22 cellular contexts compared by ENCODE assay signal in genomic region chr15:83516935-83517334, GRCh38.
DNase-seq lines count a peak whose midpoint lies in the region; ATAC-seq, FAIRE-seq and TF ChIP-seq lines count a peak whose summit lies in the region.
"Had no signal": no experiment of that assay in that cellular context is flagged by ENCODE, and none has a peak within 500 bp of the region (broad histone marks: within the 10 kb centered on the region; RNA-seq: fewer than 3 reads in every experiment).

No MANE protein-coding gene starts in this region.

- CTCF ChIA-PET in MCF 10A (lab: Yijun Ruan, JAX) (no interaction called here), RWPE1 (lab: Yijun Ruan, JAX) (no interaction called here)

- no peaks in the 10 kb centered on the region for H3K9me3 ChIP-seq in breast epithelium
- H3K9me3 ChIP-seq: left ventricle myocardium inferior had no signal

- H3K27ac ChIP-seq in breast epithelium (no peak overlapping the region), RWPE1 (no peak overlapping the region)
- H3K27ac ChIP-seq: BLaER1 treated with 17β-estradiol and CSF1 and Interleukin-3, amounts not matched to agents 10 nM and 100 nM; KMS-11; left ventricle myocardium inferior; VCaP had no signal

- intact Hi-C loops in MCF 10A (cut with micrococcal nuclease) (no loop called here), breast epithelium (cut with DNase I; ENCODE audit: low total_unique reads) (no loop called here)

- H3K9me3 Mint-ChIP-seq in MCF 10A (ENCODE audit: unreplicated experiment): no peaks in the 10 kb centered on the region
- H3K9me3 Mint-ChIP-seq: activated naive CD4-positive, alpha-beta T cell treated with anti-CD3 and anti-CD28 coated beads, Interleukin-2, amount 10 ng/mL, durations not matched to agents 7 days and 5 days had no signal

- no peak for TF ChIP-seq POLR2A in breast epithelium (IDR thresholded peaks at IDR 0.05)

- DNase-seq in MCF 10A (ENCODE audit: unreplicated experiment) (peak; percentile 9), breast epithelium (ENCODE audit: low spot score in 2 of 2) (no peak), RWPE1 (ENCODE audit: low spot score) (peak; percentile 30), fibroblast of pulmonary artery (ENCODE audit: low read depth) (peak; percentile 8), urothelium cell line (ENCODE audit: low spot score) (peak; percentile 52), middle frontal gyrus (ENCODE audit: extremely low spot score, low spot score) (no peak)
- DNase-seq in activated CD8-positive, alpha-beta memory T cell treated with anti-CD3 and anti-CD28 coated beads for 24 hours: no peak
- DNase-seq: 8988T; activated CD4-positive, alpha-beta T cell treated with anti-CD3 and anti-CD28 coated beads, Interleukin-2, amount 50 U/mL, for 4 hours; activated naive CD4-positive, alpha-beta T cell treated with anti-CD3 and anti-CD28 coated beads, Interleukin-2, amount 10 ng/mL, durations not matched to agents 7 days and 5 days; activated T-cell treated with anti-CD3 and anti-CD28 coated beads, Interleukin-2, amount 50 U/mL, for 1 hour; cortex of kidney; left ventricle myocardium inferior; NCI-H1417; NCI-H526; SHP77 treated with DMSO at 0.1 percent for 48 hours had no signal

- FAIRE-seq in urothelium cell line (lab: Jason Lieb, UNC): no peak
- FAIRE-seq: endothelial cell of umbilical vein, GM12878 had no signal

- H3K27me3 ChIP-seq in breast epithelium: peaks cover 0 to 5% of the 10 kb centered on the region in 2 donors
- H3K27me3 ChIP-seq: BLaER1 treated with 17β-estradiol and CSF1 and Interleukin-3, amounts not matched to agents 10 nM and 100 nM had no signal

- no peak for ATAC-seq in GM21717 (IDR thresholded peaks at IDR 0.05; ENCODE audit: unreplicated experiment)
- ATAC-seq: GM12878 had no signal

- H3K27me3 Mint-ChIP-seq in MCF 10A (ENCODE audit: insufficient read depth, unreplicated experiment): peaks cover 53% of the 10 kb centered on the region

- no peak overlapping the region for H3K4me3 Mint-ChIP-seq in MCF 10A (ENCODE audit: unreplicated experiment)
- H3K4me3 Mint-ChIP-seq: activated naive CD4-positive, alpha-beta T cell treated with anti-CD3 and anti-CD28 coated beads, Interleukin-2, amount 10 ng/mL, durations not matched to agents 7 days and 5 days had no signal

- POLR2A ChIA-PET in MCF 10A (lab: Yijun Ruan, JAX): interaction anchor here (1.0 kb wide), 1 partner anchor 54 kb away, joined by 3 read pairs; no protein-coding TSS in a partner anchor
- POLR2A ChIA-PET in RWPE1 (lab: Yijun Ruan, JAX; ENCODE audit: low non-redundant PET): no interaction called here

- peaks cover 6% of the 10 kb centered on the region for H3K36me3 Mint-ChIP-seq in MCF 10A (ENCODE audit: insufficient read depth, unreplicated experiment)
- H3K36me3 Mint-ChIP-seq: activated naive CD4-positive, alpha-beta T cell treated with anti-CD3 and anti-CD28 coated beads, Interleukin-2, amount 10 ng/mL, durations not matched to agents 7 days and 5 days had no signal

- H3K4me3 ChIP-seq in breast epithelium (no peak overlapping the region), fibroblast of pulmonary artery (replicated peaks; ENCODE audit: low read depth, low read length) (no peak overlapping the region)
- H3K4me3 ChIP-seq: BLaER1 treated with 17β-estradiol and CSF1 and Interleukin-3, amounts not matched to agents 10 nM and 100 nM; GM12878; left ventricle myocardium inferior had no signal

- H3K4me1 ChIP-seq in breast epithelium: no peaks in the 10 kb centered on the region
- H3K4me1 ChIP-seq: left ventricle myocardium inferior had no signal

- H3K27ac Mint-ChIP-seq in MCF 10A (ENCODE audit: low read depth, unreplicated experiment): no peak overlapping the region
- H3K27ac Mint-ChIP-seq: activated naive CD4-positive, alpha-beta T cell treated with anti-CD3 and anti-CD28 coated beads, Interleukin-2, amount 10 ng/mL, durations not matched to agents 7 days and 5 days had no signal

- no peaks in the 10 kb centered on the region for H3K36me3 ChIP-seq in breast epithelium
- H3K36me3 ChIP-seq: BLaER1 treated with 17β-estradiol and CSF1 and Interleukin-3, amounts not matched to agents 10 nM and 100 nM; left ventricle myocardium inferior had no signal

- BruUV-seq in MCF 10A (replicated peaks; lab: Mats Ljungman, UMichigan): no TSS peak

- H3K4me1 Mint-ChIP-seq in MCF 10A (ENCODE audit: insufficient read depth, unreplicated experiment): no peaks in the 10 kb centered on the region
- H3K4me1 Mint-ChIP-seq: activated naive CD4-positive, alpha-beta T cell treated with anti-CD3 and anti-CD28 coated beads, Interleukin-2, amount 10 ng/mL, durations not matched to agents 7 days and 5 days had no signal

- TF ChIP-seq CTCF in MCF 10A (IDR thresholded peaks at IDR 0.05; ENCODE audit: unreplicated experiment) (no peak), breast epithelium (IDR thresholded peaks at IDR 0.05) (no peak), RWPE1 (conservative IDR thresholded peaks at IDR 0.05; ENCODE audit: low read depth) (no peak), fibroblast of pulmonary artery (IDR thresholded peaks at IDR 0.05; ENCODE audit: low read length, missing control alignments) (no peak)

Comparison
In these comparisons a context has a peak if more than half of its experiments do, and no peak if none do; other contexts are left out.
1. DNase-seq: peak in MCF 10A (single experiment), RWPE1 (single experiment), fibroblast of pulmonary artery (single experiment) and urothelium cell line (single experiment); none in breast epithelium (0 of 2), middle frontal gyrus (single experiment) and activated CD8-positive, alpha-beta memory T cell treated with anti-CD3 and anti-CD28 coated beads for 24 hours (single experiment).